Comparison of ENCODE assay signal across 9 cellular contexts in the genomic region with DNA sequence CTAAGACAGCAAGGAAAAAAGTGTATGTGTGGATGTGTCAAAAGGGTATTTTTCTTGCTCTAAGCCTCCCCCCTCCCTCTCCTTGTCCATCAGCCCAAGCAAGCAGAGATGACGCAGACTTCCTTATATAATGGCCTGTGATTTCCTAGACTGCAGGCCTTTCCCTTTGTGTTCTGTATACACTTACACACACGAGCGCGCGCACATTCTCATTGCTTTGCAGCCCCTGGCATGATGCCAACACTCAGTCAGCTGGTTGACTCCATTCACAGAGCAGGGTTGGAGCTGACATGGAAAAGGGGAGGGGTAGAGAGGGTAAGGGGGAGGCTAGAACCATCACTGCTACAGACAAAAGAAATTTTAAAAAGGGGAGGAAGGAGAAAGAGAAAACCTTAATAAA. TPM values are rescaled to one million over a fixed set of nuclear protein-coding genes. Genes with fewer than 3 reads are reported as not detected.
DNase-seq lines count a peak whose midpoint lies in the region; ATAC-seq, FAIRE-seq and TF ChIP-seq lines count a peak whose summit lies in the region.
"Had no signal": no experiment of that assay in that cellular context is flagged by ENCODE, and none has a peak within 500 bp of the region (broad histone marks: within the 10 kb centered on the region; RNA-seq: fewer than 3 reads in every experiment).

No MANE protein-coding gene starts in this region.

- no peak overlapping the region for H3K4me3 Mint-ChIP-seq in naive thymus-derived CD8-positive, alpha-beta T cell

- WGBS in upper lobe of left lung, 2 donors: 3 to 5% methylated on average over 5 of the region's 5 CpGs

- FAIRE-seq in HTR-8/SVneo (lab: Jason Lieb, UNC): no peak
- FAIRE-seq: H1 had no signal

- H3K36me3 ChIP-seq in upper lobe of left lung: no peaks in the 10 kb centered on the region

- POLR2A ChIA-PET in naive thymus-derived CD8-positive, alpha-beta T cell (lab: Charles Lee): interaction anchor here (0.6 to 1.3 kb wide), 3 partner anchors 42 to 1895 kb away, joined by 3 to 5 read pairs (median 3); a partner anchor contains a TSS

- no peaks in the 10 kb centered on the region for H3K9me3 ChIP-seq in upper lobe of left lung

- DNase-seq in COR-L47 (lab: John Stamatoyannopoulos, UW) (peak; percentile 100), NCI-H187 (lab: John Stamatoyannopoulos, UW) (peak; percentile 100), fibroblast of mammary gland (ENCODE audit: low read depth) (peak; percentile 86), upper lobe of left lung (peak in 1 of 2 donors; percentile 86), HTR-8/SVneo (ENCODE audit: insufficient read length, low spot score) (no peak), cortex of kidney (lab: John Stamatoyannopoulos, UW) (no peak)
- DNase-seq in activated CD4-positive, alpha-beta T cell treated with anti-CD3 and anti-CD28 coated beads for 48 hours: peak; percentile 46
- peak; percentile 25 to 68 (median 44) for DNase-seq in naive thymus-derived CD8-positive, alpha-beta T cell

- H3K27me3 Mint-ChIP-seq in naive thymus-derived CD8-positive, alpha-beta T cell: no peaks in the 10 kb centered on the region

- TF ChIP-seq EP300 in upper lobe of left lung (IDR thresholded peaks at IDR 0.05): peak in 1 of 4 donors; percentile 33

- H3K27ac Mint-ChIP-seq in naive thymus-derived CD8-positive, alpha-beta T cell: no peak overlapping the region

- TF ChIP-seq CTCF in fibroblast of mammary gland (conservative IDR thresholded peaks at IDR 0.05; ENCODE audit: control insufficient read depth, insufficient read depth, low read depth, low read length) (no peak), upper lobe of left lung (IDR thresholded peaks at IDR 0.05) (no peak)

- peaks cover 18 to 27% (median 25%) of the 10 kb centered on the region in 4 donors for H3K4me1 ChIP-seq in upper lobe of left lung

- peaks cover 11 to 38% (median 30%) of the 10 kb centered on the region in 4 donors for H3K4me1 Mint-ChIP-seq in naive thymus-derived CD8-positive, alpha-beta T cell

- no peaks in the 10 kb centered on the region for H3K9me3 Mint-ChIP-seq in naive thymus-derived CD8-positive, alpha-beta T cell

- TF ChIP-seq POLR2A in upper lobe of left lung (IDR thresholded peaks at IDR 0.05): no peak

- H3K36me3 Mint-ChIP-seq in naive thymus-derived CD8-positive, alpha-beta T cell: peaks cover 0 to 20% (median 3%) of the 10 kb centered on the region in 3 donors

- H3K27me3 ChIP-seq in upper lobe of left lung: no peaks in the 10 kb centered on the region

- peak overlapping the region in 3 of 4 donors; percentile 0 to 58 (median 42) for H3K27ac ChIP-seq in upper lobe of left lung

- peak; percentile 71 to 83 for ATAC-seq in naive thymus-derived CD8-positive, alpha-beta T cell
- peak; percentile 86 to 90 for ATAC-seq in upper lobe of left lung (ENCODE audit: low FRiP score in 2 of 2)

- H3K4me3 ChIP-seq in fibroblast of mammary gland (ENCODE audit: control insufficient read depth, low read depth, low read length) (no peak overlapping the region), upper lobe of left lung (peak overlapping the region in 1 of 4 donors; percentile 7)

RNA-seq across cellular contexts. Expression of a gene that starts 41.8 kb away (rescaled TPM):
- total RNA-seq in naive thymus-derived CD8-positive, alpha-beta T cell: 100 to 1,000 TPM; 110 to 120 TPM
- 1 to 10 TPM; 4.4 to 5.3 (median 5.2) TPM for polyA plus RNA-seq in naive thymus-derived CD8-positive, alpha-beta T cell
- total RNA-seq in upper lobe of left lung: 10 to 100 TPM; 16.0 to 50.3 (median 37.8) TPM

Comparison
In these comparisons a context has a peak if more than half of its experiments do, and no peak if none do; other contexts are left out.
1. DNase-seq: peak in COR-L47 (single experiment), NCI-H187 (2 of 2), activated CD4-positive, alpha-beta T cell treated with anti-CD3 and anti-CD28 coated beads for 48 hours (single experiment), fibroblast of mammary gland (single experiment) and naive thymus-derived CD8-positive, alpha-beta T cell (10 of 10); none in HTR-8/SVneo (single experiment) and cortex of kidney (single experiment).